In the genomic region with DNA sequence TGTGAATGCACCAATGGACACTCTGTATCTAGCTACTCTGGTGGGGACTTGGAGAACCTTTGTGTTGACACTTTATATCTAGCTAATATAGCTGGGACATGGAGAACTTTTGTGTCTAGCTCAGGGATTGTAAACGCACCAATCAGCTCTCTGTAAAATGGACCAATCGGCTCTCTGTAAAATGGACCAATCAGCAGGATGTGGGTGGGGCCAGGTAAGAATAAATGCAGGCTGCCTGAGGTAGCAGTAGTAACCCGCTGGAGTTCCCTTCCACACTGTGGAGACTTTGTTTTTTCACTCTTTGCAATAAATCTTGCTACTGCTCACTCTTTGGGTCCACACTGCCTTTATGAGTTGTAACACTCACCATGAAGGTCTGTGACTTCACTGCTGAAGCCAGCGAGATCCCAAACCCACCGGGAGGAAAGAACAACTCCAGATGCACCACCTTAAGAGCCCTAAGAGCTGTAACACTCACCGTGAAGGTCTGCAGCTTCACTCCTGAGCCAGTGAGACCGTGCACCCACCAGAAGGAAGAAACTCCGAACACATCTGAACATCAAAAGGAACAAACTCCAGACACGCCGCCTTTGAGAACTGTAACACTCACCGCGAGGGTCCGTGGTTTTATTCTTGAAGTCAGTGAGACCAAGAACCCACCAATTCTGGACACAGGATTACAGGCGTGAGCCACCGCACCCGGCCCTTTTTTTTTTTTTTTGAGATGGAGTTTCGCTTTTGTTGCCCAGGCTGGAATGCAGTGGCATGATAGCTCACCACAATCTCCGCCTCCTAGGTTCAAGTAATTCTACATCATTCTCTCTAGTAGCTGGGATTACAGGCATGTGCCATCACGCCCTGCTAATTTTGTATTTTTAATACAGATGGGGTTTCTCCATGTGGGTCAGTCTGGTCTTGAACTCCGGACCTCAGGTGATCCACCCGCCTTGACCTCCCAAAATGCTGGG, we compare ENCODE assay signal across 8 cellular contexts. TPM values are rescaled to one million over a fixed set of nuclear protein-coding genes. Genes with fewer than 3 reads are reported as not detected.
A peak's percentile ranks its signal among the peaks of the same experiment; 100 is the strongest.
DNase-seq lines count a peak whose midpoint lies in the region; ATAC-seq and TF ChIP-seq lines count a peak whose summit lies in the region.
"Not testable (repeated sequence)": the region's sequence is repeated elsewhere in the genome, so short reads cannot be mapped to it uniquely, and the experiment has no call there.

No MANE protein-coding gene starts in this region.

- not testable (repeated sequence) for H4K20me1 ChIP-seq in smooth muscle cell (ENCODE audit: low read depth)

- not testable (repeated sequence) for H3K9me3 ChIP-seq in CD4-positive, alpha-beta T cell (ENCODE audit: control insufficient read depth, low read length); SJSA1 (replicated peaks); smooth muscle cell (replicated peaks; ENCODE audit: low read depth)

- H2AFZ ChIP-seq in smooth muscle cell (ENCODE audit: low read depth) = peak overlapping the region; percentile 81

- TF ChIP-seq CTCF in CD4-positive, alpha-beta T cell (IDR thresholded peaks at IDR 0.05); epithelial cell of esophagus (IDR thresholded peaks at IDR 0.05; ENCODE audit: insufficient read depth, low read depth, low read length, missing control alignments); smooth muscle cell (IDR thresholded peaks at IDR 0.05; ENCODE audit: borderline replicate concordance, insufficient read depth, poor library complexity, severe bottlenecking): not testable (repeated sequence)

- H3F3A ChIP-seq in smooth muscle cell (ENCODE audit: low read depth) = not testable (repeated sequence)

- CTCF ChIA-PET in CD4-positive, alpha-beta T cell (lab: Charles Lee) = interaction anchor here (0.7 to 1.0 kb wide), 2 partner anchors 108 to 521 kb away, joined by 3 read pairs; no protein-coding TSS in a partner anchor
- CTCF ChIA-PET in activated CD4-positive, alpha-beta memory T cell treated with anti-CD3 and anti-CD28 coated beads for 36 hours (lab: Charles Lee) = interaction anchor here (0.9 to 1.3 kb wide), 3 partner anchors 8 to 110 kb away, joined by 3 to 6 read pairs (median 3); no protein-coding TSS in a partner anchor

- not testable (repeated sequence) for H3K27me3 ChIP-seq in CD4-positive, alpha-beta T cell (ENCODE audit: control insufficient read depth, insufficient read depth, low read length); SJSA1 (replicated peaks); smooth muscle cell (ENCODE audit: low read depth)

- not testable (repeated sequence) for DNase-seq in CD4-positive, alpha-beta T cell; naive B cell; smooth muscle cell (lab: John Stamatoyannopoulos, UW; ENCODE audit: unreplicated experiment)
- peak; percentile 50 for DNase-seq in LHCN-M2 (ENCODE audit: low read depth)
- peak; percentile 46 to 76 for DNase-seq in SJSA1 (ENCODE audit: low read depth in 1 of 2, low spot score in 2 of 2)
- peak; percentile 29 for DNase-seq in activated CD4-positive, alpha-beta memory T cell treated with anti-CD3 and anti-CD28 coated beads for 36 hours
- DNase-seq in epithelial cell of esophagus (ENCODE audit: low read depth) = peak; percentile 74

- not testable (repeated sequence) for H3K36me3 ChIP-seq in SJSA1; smooth muscle cell (ENCODE audit: low read depth)

- H3K4me3 Mint-ChIP-seq in CD4-positive, alpha-beta T cell = peak overlapping the region; percentile 86
- H3K4me3 Mint-ChIP-seq in activated CD4-positive, alpha-beta memory T cell treated with anti-CD3 and anti-CD28 coated beads for 36 hours = peak overlapping the region; percentile 60
- peak overlapping the region; percentile 82 for H3K4me3 Mint-ChIP-seq in activated naive CD8-positive, alpha-beta T cell
- peak overlapping the region in 6 of 8 donors; percentile 25 to 86 (median 48) for H3K4me3 Mint-ChIP-seq in naive B cell

- H3K4me1 Mint-ChIP-seq in CD4-positive, alpha-beta T cell (ENCODE audit: low read depth); activated CD4-positive, alpha-beta memory T cell treated with anti-CD3 and anti-CD28 coated beads for 36 hours (ENCODE audit: low read depth): not testable (repeated sequence)
- peaks cover 10% of the 10 kb centered on the region for H3K4me1 Mint-ChIP-seq in activated naive CD8-positive, alpha-beta T cell (ENCODE audit: low read depth)
- peaks cover 9 to 19% (median 11%) of the 10 kb centered on the region in 3 donors for H3K4me1 Mint-ChIP-seq in naive B cell

- ATAC-seq in CD4-positive, alpha-beta T cell (ENCODE audit: poor library complexity) = peak; percentile 59
- ATAC-seq in naive B cell (ENCODE audit: low read depth in 2 of 2) = not testable (repeated sequence)

- H3K27me3 Mint-ChIP-seq in CD4-positive, alpha-beta T cell; activated CD4-positive, alpha-beta memory T cell treated with anti-CD3 and anti-CD28 coated beads for 36 hours; activated naive CD8-positive, alpha-beta T cell; naive B cell: not testable (repeated sequence)

- H3K79me2 ChIP-seq in smooth muscle cell (ENCODE audit: low read depth) = not testable (repeated sequence)

- POLR2A ChIA-PET in CD4-positive, alpha-beta T cell (lab: Charles Lee) = interaction anchor here (1.4 kb wide), 1 partner anchor 17 kb away, joined by 4 read pairs; no protein-coding TSS in a partner anchor
- POLR2A ChIA-PET in activated CD4-positive, alpha-beta memory T cell treated with anti-CD3 and anti-CD28 coated beads for 36 hours (lab: Charles Lee) = interaction anchor here (1.0 kb wide), 1 partner anchor 22 kb away, joined by 3 read pairs; the partner anchor contains the start of gene CLIC4

- WGBS in smooth muscle cell (ENCODE audit: low lambda C conversion rate) = 73% methylated on average over 21 of the region's 21 CpGs

- not testable (repeated sequence) for H3K9me3 Mint-ChIP-seq in CD4-positive, alpha-beta T cell; activated CD4-positive, alpha-beta memory T cell treated with anti-CD3 and anti-CD28 coated beads for 36 hours; activated naive CD8-positive, alpha-beta T cell (ENCODE audit: low read depth); naive B cell

- H3K27ac Mint-ChIP-seq in CD4-positive, alpha-beta T cell; activated CD4-positive, alpha-beta memory T cell treated with anti-CD3 and anti-CD28 coated beads for 36 hours; activated naive CD8-positive, alpha-beta T cell: not testable (repeated sequence)
- peak overlapping the region in 1 of 6 donors; percentile 15 for H3K27ac Mint-ChIP-seq in naive B cell

- intact Hi-C loops in CD4-positive, alpha-beta T cell (cut with DNase I, micrococcal nuclease); activated CD4-positive, alpha-beta memory T cell treated with anti-CD3 and anti-CD28 coated beads for 36 hours (cut with micrococcal nuclease): not testable (repeated sequence)

- peak overlapping the region; percentile 59 for H3K4me2 ChIP-seq in smooth muscle cell

- peaks cover 69% of the 10 kb centered on the region for H3K4me1 ChIP-seq in SJSA1 (replicated peaks)
- not testable (repeated sequence) for H3K4me1 ChIP-seq in smooth muscle cell (ENCODE audit: low read depth)

- not testable (repeated sequence) for H3K27ac ChIP-seq in CD4-positive, alpha-beta T cell (ENCODE audit: low read depth, low read length); smooth muscle cell (ENCODE audit: low read depth)
- peak overlapping the region; percentile 70 for H3K27ac ChIP-seq in SJSA1

- not testable (repeated sequence) for H3K9ac ChIP-seq in smooth muscle cell (ENCODE audit: low read depth)

- H3K36me3 Mint-ChIP-seq in CD4-positive, alpha-beta T cell (ENCODE audit: low read depth); activated CD4-positive, alpha-beta memory T cell treated with anti-CD3 and anti-CD28 coated beads for 36 hours; activated naive CD8-positive, alpha-beta T cell; naive B cell: not testable (repeated sequence)

- H3K4me3 ChIP-seq in SJSA1 (peak overlapping the region; percentile 35), epithelial cell of esophagus (ENCODE audit: low read length) (peak overlapping the region; percentile 11)
- H3K4me3 ChIP-seq in smooth muscle cell = not testable (repeated sequence)

RNA-seq across cellular contexts. Expression of gene CLIC4, which starts 22.9 kb away (rescaled TPM):
- 1 to 10 TPM; 1.1 to 1.3 TPM for total RNA-seq in CD4-positive, alpha-beta T cell
- total RNA-seq in LHCN-M2 (2014; rRNA removed) = 533 and 580 TPM in 2 replicates
- polyA plus RNA-seq in LHCN-M2 (2012) = 229 TPM
- 381 and 457 TPM in 2 replicates for total RNA-seq in SJSA1 (2014; rRNA removed; shearing (Covaris generic))
- 10 to 100 TPM; 25.5 to 26.3 TPM for total RNA-seq in activated CD4-positive, alpha-beta memory T cell treated with anti-CD3 and anti-CD28 coated beads for 36 hours
- polyA plus RNA-seq in naive B cell (ENCODE audit: low read depth in 6 of 6) = 100 to 1,000 TPM in 1 of 6 donors, 10 to 100 TPM in 5; 76.7 to 108 (median 92.1) TPM
- 389 and 417 TPM in 2 replicates for total RNA-seq in smooth muscle cell
- 149 and 151 TPM in 2 replicates for polyA plus RNA-seq in smooth muscle cell

Comparison
In these comparisons a context has a peak if more than half of its experiments do, and no peak if none do; other contexts are left out.
1. RNA of gene CLIC4, which starts 22.9 kb away (total RNA-seq): 533 to 580 TPM in LHCN-M2, 381 to 457 TPM in SJSA1 and 389 to 417 TPM in smooth muscle cell; 25.5 to 26.3 TPM in activated CD4-positive, alpha-beta memory T cell treated with anti-CD3 and anti-CD28 coated beads for 36 hours and 1.1 to 1.3 TPM in CD4-positive, alpha-beta T cell; every median in the first group is over 10 times any median in the second.
2. Peak in every context shown above with its lines, with median percentiles within 50 percentile points of each other: H3K4me3 Mint-ChIP-seq.